8 cellular contexts compared by ENCODE assay signal in genomic region chr10:124791378-124792348, GRCh38. TPM values are rescaled to one million over a fixed set of nuclear protein-coding genes. Genes with fewer than 3 reads are reported as not detected.
DNase-seq lines count a peak whose midpoint lies in the region; ATAC-seq and TF ChIP-seq lines count a peak whose summit lies in the region.

Gene EEF1AKMT2, minus strand, starts transcription at chr10:124791887. Its CDS starts 54 bp downstream, at chr10:124791833.

- intact Hi-C loops in PC-3 (cut with micrococcal nuclease), result loop anchor here (5.0 kb wide), 1 partner anchor 126 kb away; no protein-coding TSS in a partner anchor

- H3K9me2 ChIP-seq in PC-3 (replicated peaks; ENCODE audit: low read length), result no peaks in the 10 kb centered on the region

- CTCF ChIA-PET in PC-3 (lab: Charles Lee), result interaction anchor here (1.0 kb wide), 2 partner anchors 10 to 49 kb away, joined by 4 read pairs; partner anchors contain the start of gene ABRAXAS2

- peak; percentile 94 for TF ChIP-seq POLR2A in erythroblast (IDR thresholded peaks at IDR 0.05; ENCODE audit: low read length)

- H3K27ac ChIP-seq in PC-3 (ENCODE audit: low read length), result peak within 1 kb of the TSS; percentile 36; the same call in 1 of the 2 replicates
- H3K27ac ChIP-seq in muscle layer of colon (ENCODE audit: low read depth, low read length), result peak within 1 kb of the TSS; percentile 96

- H3K36me3 ChIP-seq in PC-3 (ENCODE audit: low read depth, low read length) (peaks cover 10% of the 10 kb centered on the region; the same call in 1 of the 2 replicates), muscle layer of colon (ENCODE audit: insufficient read depth, low read length) (peaks cover 6% of the 10 kb centered on the region)

- H3K4me3 ChIP-seq in PC-3 (ENCODE audit: low read length), result peak within 1 kb of the TSS; percentile 97
- peak within 1 kb of the TSS; percentile 95 to 97 for H3K4me3 ChIP-seq in muscle layer of colon (ENCODE audit: low read depth in 1 of 2, low read length in 2 of 2)

- H3K27me3 ChIP-seq in PC-3 (ENCODE audit: low read length) (no peaks in the 10 kb centered on the region), muscle layer of colon (ENCODE audit: control insufficient read depth in 1 of 2, insufficient read depth in 2 of 2, low read length in 2 of 2) (no peaks in the 10 kb centered on the region)

- peak within 1 kb of the TSS; percentile 97 for H3K9ac ChIP-seq in PC-3 (ENCODE audit: low read length)
- peak within 1 kb of the TSS; percentile 88 for H3K9ac ChIP-seq in muscle layer of colon (ENCODE audit: low read length)

- H3F3A ChIP-seq in PC-3 (ENCODE audit: low read length, unreplicated experiment), result no peaks in the 10 kb centered on the region

- ATAC-seq in GM21526 (IDR thresholded peaks at IDR 0.05; ENCODE audit: low FRiP score, unreplicated experiment), result peak; percentile 87
- peak; percentile 96 for ATAC-seq in PC-3

- H3K4me1 ChIP-seq in PC-3 (ENCODE audit: insufficient read depth, low read length), result peaks cover 6% of the 10 kb centered on the region; the same call in 1 of the 2 replicates
- H3K4me1 ChIP-seq in muscle layer of colon (ENCODE audit: insufficient read depth, low read length), result peaks cover 9% of the 10 kb centered on the region

- peaks cover 28% of the 10 kb centered on the region for H3K79me2 ChIP-seq in PC-3 (ENCODE audit: low read length)

- POLR2A ChIA-PET in PC-3 (lab: Charles Lee; ENCODE audit: unreplicated experiment), result interaction anchor here (0.6 kb wide), 5 partner anchors 35 to 163 kb away, joined by 3 to 7 read pairs (median 3); no protein-coding TSS in a partner anchor

- peak within 1 kb of the TSS; percentile 85 for H3K4me2 ChIP-seq in PC-3 (ENCODE audit: low read length)

- H4K20me1 ChIP-seq in PC-3 (ENCODE audit: low read length), result no peaks in the 10 kb centered on the region

- H3K9me3 ChIP-seq in PC-3 (ENCODE audit: low read length), result no peaks in the 10 kb centered on the region
- no peaks in the 10 kb centered on the region for H3K9me3 ChIP-seq in muscle layer of colon (ENCODE audit: low read length)

- DNase-seq in DMS153 (lab: John Stamatoyannopoulos, UW) (peak; percentile 72), HuH-7 (ENCODE audit: low spot score) (peak; percentile 88), PC-3 (peak; percentile 79), activated T-cell treated with anti-CD3 and anti-CD28 coated beads for 48 hours (ENCODE audit: low read depth) (peak; percentile 88), erythroblast (lab: John Stamatoyannopoulos, UW) (peak; percentile 92 to 94)
- peak; percentile 49 for DNase-seq in stimulated activated CD8-positive, alpha-beta memory T cell treated with anti-CD3 and anti-CD28 coated beads, Interleukin-7, amount 100 ng/mL, for 24 hours (ENCODE audit: low read depth)

- TF ChIP-seq CTCF in PC-3 (conservative IDR thresholded peaks at IDR 0.05; ENCODE audit: low read depth, low read length), result no peak; the same call in none of the 2 replicates

- peak within 1 kb of the TSS; percentile 87 for H2AFZ ChIP-seq in PC-3 (ENCODE audit: low read length)

- no TSS peak for BruUV-seq in PC-3 (replicated peaks; lab: Mats Ljungman, UMichigan)

RNA-seq across cellular contexts. Expression of gene EEF1AKMT2, which starts in this region (rescaled TPM):
- total RNA-seq in PC-3 (2014; rRNA removed), result 18.2 and 19.6 TPM in 2 replicates

Comparison
In these comparisons a context has a peak if more than half of its experiments do, and no peak if none do; other contexts are left out.
1. Peak in every context shown above with its lines: DNase-seq, ATAC-seq, H3K4me3 ChIP-seq and H3K27ac ChIP-seq.